ENCODE assay signal across 8 cellular contexts in genomic region chr2:8803658-8804379, GRCh38. TPM values are rescaled to one million over a fixed set of nuclear protein-coding genes. Genes with fewer than 3 reads are reported as not detected.
DNase-seq lines count a peak whose midpoint lies in the region; ATAC-seq and TF ChIP-seq lines count a peak whose summit lies in the region.

No MANE protein-coding gene starts in this region.

- H3K4me3 Mint-ChIP-seq in activated naive CD8-positive, alpha-beta T cell, result no peak overlapping the region

- ATAC-seq in Right ventricle myocardium superior (ENCODE audit: poor library complexity) (peak; percentile 13), Right ventricle myocardium inferior (no peak), HG02588 (IDR thresholded peaks at IDR 0.05; ENCODE audit: unreplicated experiment) (peak; percentile 99)

- no peak overlapping the region for H3K4me3 ChIP-seq in NB4 (ENCODE audit: low read depth, low read length)

- H3K36me3 Mint-ChIP-seq in activated naive CD8-positive, alpha-beta T cell, result peaks cover 32% of the 10 kb centered on the region

- no peaks in the 10 kb centered on the region for H3K9me3 Mint-ChIP-seq in activated naive CD8-positive, alpha-beta T cell (ENCODE audit: low read depth)

- DNase-seq in Right ventricle myocardium superior, result no peak
- DNase-seq in Right ventricle myocardium inferior (ENCODE audit: missing footprints), result no peak
- DNase-seq in NB4 (ENCODE audit: low read depth), result peak; percentile 10
- DNase-seq in kidney glomerular epithelial cell (lab: John Stamatoyannopoulos, UW), result peak; percentile 63
- peak; percentile 54 for DNase-seq in ureter (ENCODE audit: low spot score)
- DNase-seq in NOMO-1 treated with DMSO at 0.1 percent for 48 hours (lab: John Stamatoyannopoulos, UW; ENCODE audit: unreplicated experiment), result no peak

- TF ChIP-seq CTCF in NB4 (IDR thresholded peaks at IDR 0.05; ENCODE audit: low read depth, low read length), result no peak

- no peaks in the 10 kb centered on the region for H3K27me3 Mint-ChIP-seq in activated naive CD8-positive, alpha-beta T cell

- intact Hi-C loops in Right ventricle myocardium superior (cut with DNase I), result no loop called here
- intact Hi-C loops in Right ventricle myocardium inferior (cut with DNase I), result no loop called here

- TF ChIP-seq POLR2A in NB4 (IDR thresholded peaks at IDR 0.05; ENCODE audit: extremely low read depth, insufficient read length), result no peak

- peaks cover 23% of the 10 kb centered on the region for H3K4me1 Mint-ChIP-seq in activated naive CD8-positive, alpha-beta T cell (ENCODE audit: low read depth)

- H3K27ac Mint-ChIP-seq in activated naive CD8-positive, alpha-beta T cell, result peak overlapping the region; percentile 81

RNA-seq across cellular contexts. Expression of gene KIDINS220, which starts 33.6 kb away (rescaled TPM):
- total RNA-seq in Right ventricle myocardium superior (48.4 TPM), Right ventricle myocardium inferior (49.0 TPM), ureter (71.2 TPM)

Comparison
In these comparisons a context has a peak if more than half of its experiments do, and no peak if none do; other contexts are left out.
1. DNase-seq: peak in NB4 (single experiment), kidney glomerular epithelial cell (single experiment) and ureter (single experiment); none in Right ventricle myocardium superior (single experiment), Right ventricle myocardium inferior (single experiment) and NOMO-1 treated with DMSO at 0.1 percent for 48 hours (single experiment).